8 cellular contexts compared by ENCODE assay signal in genomic region chr2:200964498-200964897, GRCh38. TPM values are rescaled to one million over a fixed set of nuclear protein-coding genes. Genes with fewer than 3 reads are reported as not detected.
DNase-seq lines count a peak whose midpoint lies in the region; ATAC-seq, FAIRE-seq and TF ChIP-seq lines count a peak whose summit lies in the region.

No MANE protein-coding gene starts in this region.

- H3K14ac ChIP-seq in H9 (ENCODE audit: insufficient read depth, low read length): no peak overlapping the region

- H3K36me3 ChIP-seq in SJCRH30 (no peaks in the 10 kb centered on the region; the same call in 1 of the 2 replicates), skeletal muscle satellite cell (ENCODE audit: insufficient read depth, low read length) (no peaks in the 10 kb centered on the region)

- no peak overlapping the region for H4K91ac ChIP-seq in H9 (ENCODE audit: insufficient read length, low read depth, low read length)

- no peak overlapping the region for H2BK5ac ChIP-seq in H9 (ENCODE audit: insufficient read length, low read length)

- H3K36me3 Mint-ChIP-seq in H9 (ENCODE audit: insufficient read depth in 1 of 3, low read depth in 3 of 3): peaks cover 0 to 12% (median 2%) of the 10 kb centered on the region in 3 experiments; a peak in 4 of 7 replicates

- H3K18ac ChIP-seq in H9 (ENCODE audit: insufficient read length, low read depth, low read length): no peak overlapping the region

- H3K79me1 ChIP-seq in H9 (ENCODE audit: insufficient read depth, low read depth, low read length, poor library complexity, severe bottlenecking): no peaks in the 10 kb centered on the region

- H2BK20ac ChIP-seq in H9 (ENCODE audit: low read depth, low read length, poor library complexity, severe bottlenecking): no peak overlapping the region

- H3K4me1 Mint-ChIP-seq in H9: peaks cover 26 to 32% of the 10 kb centered on the region in 2 experiments

- H3K79me2 ChIP-seq in H9 (ENCODE audit: insufficient read depth, low read length): peaks cover 5% of the 10 kb centered on the region; the same call in 1 of the 2 replicates

- no peak overlapping the region for H3T11ph ChIP-seq in H9 (ENCODE audit: low read length)

- no peak overlapping the region for H2BK12ac ChIP-seq in H9 (ENCODE audit: insufficient read length, low read depth, low read length)

- H3K27me3 ChIP-seq in H9 (ENCODE audit: insufficient read depth, low read length) (no peaks in the 10 kb centered on the region), SJCRH30 (no peaks in the 10 kb centered on the region), skeletal muscle satellite cell (ENCODE audit: control insufficient read depth, insufficient read depth, low read length) (no peaks in the 10 kb centered on the region)

- H3K4me1 ChIP-seq in H9 (ENCODE audit: insufficient read depth, low read length) (peaks cover 2% of the 10 kb centered on the region; the same call in 1 of the 2 replicates), SJCRH30 (peaks cover 15% of the 10 kb centered on the region), skeletal muscle satellite cell (ENCODE audit: control insufficient read depth, insufficient read depth, low read length) (peaks cover 28% of the 10 kb centered on the region)

- H3K27ac Mint-ChIP-seq in H9: peak overlapping the region; percentile 6 to 99 (median 81); a peak in 5 of 7 replicates

- H3K9ac ChIP-seq in H9 (ENCODE audit: extremely low read depth, insufficient read length, low read length) (peak overlapping the region; percentile 62), skeletal muscle satellite cell (ENCODE audit: low read depth, low read length) (peak overlapping the region; percentile 82)

- H3K23ac ChIP-seq in H9 (ENCODE audit: insufficient read length, low read depth, low read length): no peak overlapping the region

- peak overlapping the region; percentile 98 to 99 for H3K4me3 Mint-ChIP-seq in H9

- H2AFZ ChIP-seq in H9 (ENCODE audit: low read length): no peak overlapping the region

- no peak for ATAC-seq in GM21381 (IDR thresholded peaks at IDR 0.05; ENCODE audit: unreplicated experiment)

- TF ChIP-seq CTCF in H9 (conservative IDR thresholded peaks at IDR 0.05) (no peak), fibroblast of the aortic adventitia (IDR thresholded peaks at IDR 0.05; ENCODE audit: insufficient read depth, low read length) (no peak)

- H4K8ac ChIP-seq in H9 (replicated peaks; ENCODE audit: insufficient read length, low read depth, low read length): no peak overlapping the region

- H3K9me3 Mint-ChIP-seq in H9: no peaks in the 10 kb centered on the region

- H2AK5ac ChIP-seq in H9 (ENCODE audit: insufficient read length, low read length): no peak overlapping the region

- H3K4me3 ChIP-seq in SJCRH30: peak overlapping the region; percentile 82
- peak overlapping the region; percentile 91 for H3K4me3 ChIP-seq in fibroblast of the aortic adventitia (ENCODE audit: low read depth, low read length)
- H3K4me3 ChIP-seq in skeletal muscle satellite cell (ENCODE audit: low read length): peak overlapping the region; percentile 92

- no peak overlapping the region for H3K4ac ChIP-seq in H9 (ENCODE audit: low read depth, low read length)

- H3K4me2 ChIP-seq in H9 (ENCODE audit: insufficient read depth, insufficient read length, low read length): peak overlapping the region; percentile 87
- H3K4me2 ChIP-seq in skeletal muscle satellite cell (ENCODE audit: low read length): peak overlapping the region; percentile 90

- no CpG with 5 or more reads among the region's 6 CpGs for WGBS in H9 (ENCODE audit: extremely low coverage, insufficient read length, low lambda C conversion rate)

- H2BK15ac ChIP-seq in H9 (ENCODE audit: low read depth, low read length): no peak overlapping the region

- no peak overlapping the region for H3K27ac ChIP-seq in H9 (ENCODE audit: insufficient read length, low read depth, low read length)
- peak overlapping the region; percentile 67; the same call in 1 of the 2 replicates for H3K27ac ChIP-seq in SJCRH30

- H4K20me1 ChIP-seq in H9 (ENCODE audit: control insufficient read depth, insufficient read depth, insufficient read length): no peaks in the 10 kb centered on the region

- no peak overlapping the region for H4K5ac ChIP-seq in H9 (ENCODE audit: insufficient read length, low read depth, low read length)

- no peaks in the 10 kb centered on the region for H3K27me3 Mint-ChIP-seq in H9 (ENCODE audit: low read depth)

- no peaks in the 10 kb centered on the region for H3K9me3 ChIP-seq in H9 (ENCODE audit: control insufficient read depth, low read depth, low read length)
- H3K9me3 ChIP-seq in SJCRH30 (replicated peaks): no peaks in the 10 kb centered on the region
- H3K9me3 ChIP-seq in skeletal muscle satellite cell (replicated peaks; ENCODE audit: low read length): no peaks in the 10 kb centered on the region

- H3K23me2 ChIP-seq in H9 (ENCODE audit: insufficient read length, low read depth, low read length, poor library complexity, severe bottlenecking): peaks cover 4% of the 10 kb centered on the region

- H3K56ac ChIP-seq in H9 (ENCODE audit: insufficient read length, low read depth, low read length): no peak overlapping the region

- DNase-seq in H9: no peak
- DNase-seq in SJCRH30: no peak
- DNase-seq in fibroblast of the aortic adventitia (ENCODE audit: low read depth): no peak
- no peak for DNase-seq in hepatic stellate cell (ENCODE audit: low spot score)
- DNase-seq in stimulated activated CD4-positive, alpha-beta T cell treated with anti-CD3 and anti-CD28 coated beads, Interleukin-12 subunit alpha, Interleukin-12 subunit beta, amount 100 ng/mL, for 4 hours: no peak
- no peak for DNase-seq in RCC 7860 (ENCODE audit: low spot score)

- no peak for FAIRE-seq in RCC 7860 (lab: Jason Lieb, UNC)

- H2BK120ac ChIP-seq in H9 (ENCODE audit: low read depth, low read length, poor library complexity, severe bottlenecking): no peak overlapping the region

RNA-seq across cellular contexts. Expression of gene ORC2, which starts 1.0 kb away (rescaled TPM):
- 61.8 and 65.2 TPM in 2 replicates for total RNA-seq in H9 (2021)
- total RNA-seq in SJCRH30 (2014; rRNA removed; shearing (Covaris generic)): 23.5 and 27.5 TPM in 2 replicates
- total RNA-seq in fibroblast of the aortic adventitia (ENCODE audit: low replicate concordance): 12.7 and 17.4 TPM in 2 replicates
- total RNA-seq in skeletal muscle satellite cell (2012; rRNA removed): 11.2 and 12.0 TPM in 2 replicates
